ENCODE assay signal across 8 cellular contexts in the genomic region with DNA sequence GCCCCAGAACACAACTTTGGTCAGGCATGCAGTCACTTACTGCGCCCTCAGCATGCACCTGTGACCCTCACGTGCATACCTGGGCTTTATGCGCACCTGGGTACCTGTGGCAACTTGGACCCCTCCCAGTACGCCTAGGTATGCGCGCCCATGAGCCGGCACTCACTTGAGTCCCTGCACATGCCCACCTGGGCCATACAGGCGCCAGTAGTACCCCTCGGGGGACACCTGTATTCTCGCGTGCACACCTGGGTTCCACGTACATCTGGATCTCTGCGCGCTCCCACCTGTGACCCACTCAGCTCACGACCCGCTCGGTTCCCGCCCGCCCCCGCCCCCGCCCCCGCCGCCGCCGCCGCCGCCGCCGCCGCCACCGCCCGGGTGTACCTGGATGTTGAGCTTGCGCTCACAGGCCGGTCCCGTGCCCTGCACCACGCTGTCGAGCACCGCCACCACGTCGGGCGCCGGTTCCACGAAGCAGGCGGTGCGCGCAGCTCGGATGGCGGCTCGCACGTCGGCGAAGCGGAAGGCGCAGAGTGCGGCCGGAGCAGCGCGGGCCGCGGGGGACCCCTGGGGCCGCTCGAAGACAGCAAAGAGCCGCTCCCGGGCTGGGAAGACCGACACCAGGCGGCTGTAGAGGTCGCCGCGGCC. TPM values are rescaled to one million over a fixed set of nuclear protein-coding genes. Genes with fewer than 3 reads are reported as not detected.
A peak's percentile ranks its signal among the peaks of the same experiment; 100 is the strongest.
DNase-seq lines count a peak whose midpoint lies in the region; ATAC-seq lines count a peak whose summit lies in the region.

No MANE protein-coding gene starts in this region.

- no peaks in the 10 kb centered on the region for H3K36me3 Mint-ChIP-seq in activated naive CD4-positive, alpha-beta T cell treated with anti-CD3 and anti-CD28 coated beads, Interleukin-2, amount 50 U/mL, for 24 hours
- peaks cover 0 to 3% (median 3%) of the 10 kb centered on the region in 3 donors for H3K36me3 Mint-ChIP-seq in immature natural killer cell
- peaks cover 2 to 9% of the 10 kb centered on the region in 2 donors for H3K36me3 Mint-ChIP-seq in stimulated activated naive B cell treated with anti-CD40 and anti-IgM and Interleukin-4, amounts not matched to agents 10 μg/mL and 1 μg/mL and 100 μg/mL, for 72 hours

- peak; percentile 66 for DNase-seq in DMS53 (lab: John Stamatoyannopoulos, UW)
- no peak for DNase-seq in DMS53 treated with DMSO at 0.1 percent for 48 hours (lab: John Stamatoyannopoulos, UW; ENCODE audit: unreplicated experiment)
- peak in 1 of 3 donors; percentile 44 for DNase-seq in immature natural killer cell
- no peak for DNase-seq in stimulated activated naive B cell treated with anti-CD40 and anti-IgM and Interleukin-4, amounts not matched to agents 10 μg/mL and 1 μg/mL and 100 μg/mL, for 72 hours
- DNase-seq in NCI-H187 (lab: John Stamatoyannopoulos, UW) = no peak
- no peak for DNase-seq in NOMO-1 treated with DMSO at 0.1 percent for 48 hours (lab: John Stamatoyannopoulos, UW; ENCODE audit: unreplicated experiment)

- peak overlapping the region; percentile 30 for H3K4me3 Mint-ChIP-seq in activated naive CD4-positive, alpha-beta T cell treated with anti-CD3 and anti-CD28 coated beads, Interleukin-2, amount 50 U/mL, for 24 hours
- H3K4me3 Mint-ChIP-seq in immature natural killer cell = peak overlapping the region; percentile 93 to 98 (median 97)
- H3K4me3 Mint-ChIP-seq in stimulated activated naive B cell treated with anti-CD40 and anti-IgM and Interleukin-4, amounts not matched to agents 10 μg/mL and 1 μg/mL and 100 μg/mL, for 72 hours = peak overlapping the region; percentile 89 to 93

- peaks cover 9% of the 10 kb centered on the region for H3K27me3 Mint-ChIP-seq in activated naive CD4-positive, alpha-beta T cell treated with anti-CD3 and anti-CD28 coated beads, Interleukin-2, amount 50 U/mL, for 24 hours
- peaks cover 2 to 9% (median 4%) of the 10 kb centered on the region in 3 donors for H3K27me3 Mint-ChIP-seq in immature natural killer cell (ENCODE audit: low read depth in 3 of 3)
- peaks cover 41 to 46% of the 10 kb centered on the region in 2 donors for H3K27me3 Mint-ChIP-seq in stimulated activated naive B cell treated with anti-CD40 and anti-IgM and Interleukin-4, amounts not matched to agents 10 μg/mL and 1 μg/mL and 100 μg/mL, for 72 hours

- ATAC-seq in stimulated activated naive B cell treated with anti-CD40 and anti-IgM and Interleukin-4, amounts not matched to agents 10 μg/mL and 1 μg/mL and 100 μg/mL, for 72 hours (replicated peaks) = peak in 1 of 2 donors; percentile 18
- no peak for ATAC-seq in GM18867 (IDR thresholded peaks at IDR 0.05; ENCODE audit: unreplicated experiment)

- peaks cover 4% of the 10 kb centered on the region for H3K4me1 Mint-ChIP-seq in activated naive CD4-positive, alpha-beta T cell treated with anti-CD3 and anti-CD28 coated beads, Interleukin-2, amount 50 U/mL, for 24 hours
- peaks cover 57 to 70% of the 10 kb centered on the region in 2 donors for H3K4me1 Mint-ChIP-seq in immature natural killer cell
- H3K4me1 Mint-ChIP-seq in stimulated activated naive B cell treated with anti-CD40 and anti-IgM and Interleukin-4, amounts not matched to agents 10 μg/mL and 1 μg/mL and 100 μg/mL, for 72 hours = peaks cover 12 to 20% of the 10 kb centered on the region in 2 donors

- no peaks in the 10 kb centered on the region for H3K9me3 Mint-ChIP-seq in activated naive CD4-positive, alpha-beta T cell treated with anti-CD3 and anti-CD28 coated beads, Interleukin-2, amount 50 U/mL, for 24 hours
- no peaks in the 10 kb centered on the region for H3K9me3 Mint-ChIP-seq in immature natural killer cell
- H3K9me3 Mint-ChIP-seq in stimulated activated naive B cell treated with anti-CD40 and anti-IgM and Interleukin-4, amounts not matched to agents 10 μg/mL and 1 μg/mL and 100 μg/mL, for 72 hours = no peaks in the 10 kb centered on the region

- no peak overlapping the region for H3K27ac Mint-ChIP-seq in activated naive CD4-positive, alpha-beta T cell treated with anti-CD3 and anti-CD28 coated beads, Interleukin-2, amount 50 U/mL, for 24 hours
- peak overlapping the region in 1 of 6 donors; percentile 82 for H3K27ac Mint-ChIP-seq in immature natural killer cell
- H3K27ac Mint-ChIP-seq in stimulated activated naive B cell treated with anti-CD40 and anti-IgM and Interleukin-4, amounts not matched to agents 10 μg/mL and 1 μg/mL and 100 μg/mL, for 72 hours = peak overlapping the region; percentile 89

RNA-seq across cellular contexts. Expression of a gene that starts 1.4 kb away (rescaled TPM):
- 10 to 100 TPM in 1 of 3 donors, 1 to 10 TPM in 2; 3.1 to 30.2 (median 6.1) TPM for polyA plus RNA-seq in immature natural killer cell

Comparison
In these comparisons a context has a peak if more than half of its experiments do, and no peak if none do; other contexts are left out.
1. H3K4me3 Mint-ChIP-seq: peak in every context shown above with its lines; median percentile 97 in immature natural killer cell; 91 in stimulated activated naive B cell treated with anti-CD40 and anti-IgM and Interleukin-4, amounts not matched to agents 10 μg/mL and 1 μg/mL and 100 μg/mL, for 72 hours; 30 in activated naive CD4-positive, alpha-beta T cell treated with anti-CD3 and anti-CD28 coated beads, Interleukin-2, amount 50 U/mL, for 24 hours.